Comparison of ENCODE assay signal across 8 cellular contexts in genomic region chr6:26401389-26401986, GRCh38. TPM values are rescaled to one million over a fixed set of nuclear protein-coding genes. Genes with fewer than 3 reads are reported as not detected.
A peak's percentile ranks its signal among the peaks of the same experiment; 100 is the strongest.
DNase-seq lines count a peak whose midpoint lies in the region; ATAC-seq and TF ChIP-seq lines count a peak whose summit lies in the region.

No MANE protein-coding gene starts in this region.

- peaks cover 2% of the 10 kb centered on the region for H3K27me3 Mint-ChIP-seq in endothelial cell (ENCODE audit: unreplicated experiment)

- no peak overlapping the region for H3K27ac Mint-ChIP-seq in endothelial cell (ENCODE audit: unreplicated experiment)

- intact Hi-C loops in ovary (cut with DNase I) (no loop called here), posterior vena cava (cut with DNase I) (loop anchor here in 1 of 2 donors (10.0 kb wide), 1 partner anchor 63 kb away; no protein-coding TSS in a partner anchor)

- H3K9me3 ChIP-seq in ovary: no peaks in the 10 kb centered on the region

- TF ChIP-seq CTCF in GM06990 (IDR thresholded peaks at IDR 0.05; ENCODE audit: insufficient read depth, low read length, poor library complexity, severe bottlenecking) (no peak), endothelial cell (IDR thresholded peaks at IDR 0.05; ENCODE audit: unreplicated experiment) (no peak), ovary (IDR thresholded peaks at IDR 0.05) (no peak)

- no peak for TF ChIP-seq EP300 in ovary (IDR thresholded peaks at IDR 0.05)

- H3K4me1 ChIP-seq in ovary (ENCODE audit: insufficient read depth): peaks cover 2% of the 10 kb centered on the region

- no peak for TF ChIP-seq POLR2A in ovary (IDR thresholded peaks at IDR 0.05)

- H3K36me3 Mint-ChIP-seq in endothelial cell (ENCODE audit: low read depth, unreplicated experiment): peaks cover 1% of the 10 kb centered on the region

- no peak for DNase-seq in GM06990 (ENCODE audit: extremely low read depth, insufficient read length)
- peak; percentile 20 for DNase-seq in NCI-H82 treated with DMSO at 0.1 percent for 48 hours (lab: John Stamatoyannopoulos, UW; ENCODE audit: unreplicated experiment)
- DNase-seq in endothelial cell (ENCODE audit: low spot score): no peak
- DNase-seq in ovary: no peak
- no peak for DNase-seq in posterior vena cava (ENCODE audit: low spot score)
- no peak for DNase-seq in NCI-H2171 (lab: John Stamatoyannopoulos, UW)
- no peak for DNase-seq in NCI-H345 (lab: John Stamatoyannopoulos, UW)

- H3K36me3 ChIP-seq in GM06990 (ENCODE audit: control insufficient read depth, insufficient read depth, low read length) (peaks cover 4% of the 10 kb centered on the region), ovary (no peaks in the 10 kb centered on the region)

- H3K27me3 ChIP-seq in GM06990 (replicated peaks; ENCODE audit: control insufficient read depth, insufficient read depth, low read length) (no peaks in the 10 kb centered on the region), ovary (no peaks in the 10 kb centered on the region)

- H3K4me1 Mint-ChIP-seq in endothelial cell (ENCODE audit: unreplicated experiment): peaks cover 32% of the 10 kb centered on the region

- H3K9me3 Mint-ChIP-seq in endothelial cell (ENCODE audit: unreplicated experiment): no peaks in the 10 kb centered on the region

- ATAC-seq in HG02885 (IDR thresholded peaks at IDR 0.05; ENCODE audit: poor library complexity, unreplicated experiment): no peak

- WGBS in ovary, 3 donors: 34 to 40% (median 38%) methylated on average over 7 of the region's 7 CpGs

- H3K4me3 Mint-ChIP-seq in endothelial cell (ENCODE audit: unreplicated experiment): peak overlapping the region; percentile 94

- H3K27ac ChIP-seq in ovary: peak overlapping the region in 1 of 2 donors; percentile 72

- peak overlapping the region; percentile 84 for H3K4me3 ChIP-seq in GM06990 (replicated peaks; ENCODE audit: low read depth, low read length)
- peak overlapping the region; percentile 63 for H3K4me3 ChIP-seq in ovary

RNA-seq across cellular contexts. Expression of gene BTN3A1, which starts 0.6 kb away (rescaled TPM):
- total RNA-seq in endothelial cell (ENCODE audit: unreplicated experiment): 7.1 TPM
- 10 to 100 TPM; 11.0 to 33.4 (median 18.4) TPM for total RNA-seq in ovary
- 10 to 100 TPM; 14.5 to 64.5 TPM for polyA plus RNA-seq in ovary
- 10 to 100 TPM in 1 of 2 donors, 1 to 10 TPM in 1; 9.1 to 15.6 TPM for total RNA-seq in posterior vena cava

RNA-seq across cellular contexts. Expression of gene BTN2A2, which starts 18.6 kb away (rescaled TPM):
- total RNA-seq in endothelial cell (ENCODE audit: unreplicated experiment): 19.3 TPM
- 10 to 100 TPM; 10.7 to 23.0 (median 13.7) TPM for total RNA-seq in ovary
- polyA plus RNA-seq in ovary: 10 to 100 TPM in 1 of 2 donors, 1 to 10 TPM in 1; 7.3 to 15.1 TPM
- 10 to 100 TPM in 1 of 2 donors, 1 to 10 TPM in 1; 9.6 to 13.1 TPM for total RNA-seq in posterior vena cava

RNA-seq across cellular contexts. Expression of gene BTN3A2, which starts 36.5 kb away (rescaled TPM):
- total RNA-seq in endothelial cell (ENCODE audit: unreplicated experiment) (8.2 TPM), ovary (10 to 100 TPM in 6 of 7 donors, 1 to 10 TPM in 1; 9.9 to 36.5 (median 16.5) TPM), posterior vena cava (10 to 100 TPM in 1 of 2 donors, 1 to 10 TPM in 1; 9.7 to 11.8 TPM)
- 10 to 100 TPM; 22.9 to 45.7 TPM for polyA plus RNA-seq in ovary

RNA-seq across cellular contexts. Expression of gene BTN3A3, which starts 38.8 kb away (rescaled TPM):
- 3.1 TPM for total RNA-seq in endothelial cell (ENCODE audit: unreplicated experiment)
- 10 to 100 TPM; 13.6 to 19.5 (median 18.0) TPM for total RNA-seq in ovary
- polyA plus RNA-seq in ovary: 10 to 100 TPM; 13.8 to 72.3 TPM
- 10 to 100 TPM; 11.1 to 16.3 TPM for total RNA-seq in posterior vena cava

RNA-seq across cellular contexts. Expression of gene BTN2A1, which starts 56.3 kb away (rescaled TPM):
- total RNA-seq in endothelial cell (ENCODE audit: unreplicated experiment) (28.7 TPM), ovary (10 to 100 TPM in 6 of 7 donors, 1 to 10 TPM in 1; 9.0 to 23.2 (median 17.7) TPM), posterior vena cava (10 to 100 TPM; 26.2 to 30.0 TPM)
- 10 to 100 TPM; 20.5 to 33.3 TPM for polyA plus RNA-seq in ovary
